In the genomic region with DNA sequence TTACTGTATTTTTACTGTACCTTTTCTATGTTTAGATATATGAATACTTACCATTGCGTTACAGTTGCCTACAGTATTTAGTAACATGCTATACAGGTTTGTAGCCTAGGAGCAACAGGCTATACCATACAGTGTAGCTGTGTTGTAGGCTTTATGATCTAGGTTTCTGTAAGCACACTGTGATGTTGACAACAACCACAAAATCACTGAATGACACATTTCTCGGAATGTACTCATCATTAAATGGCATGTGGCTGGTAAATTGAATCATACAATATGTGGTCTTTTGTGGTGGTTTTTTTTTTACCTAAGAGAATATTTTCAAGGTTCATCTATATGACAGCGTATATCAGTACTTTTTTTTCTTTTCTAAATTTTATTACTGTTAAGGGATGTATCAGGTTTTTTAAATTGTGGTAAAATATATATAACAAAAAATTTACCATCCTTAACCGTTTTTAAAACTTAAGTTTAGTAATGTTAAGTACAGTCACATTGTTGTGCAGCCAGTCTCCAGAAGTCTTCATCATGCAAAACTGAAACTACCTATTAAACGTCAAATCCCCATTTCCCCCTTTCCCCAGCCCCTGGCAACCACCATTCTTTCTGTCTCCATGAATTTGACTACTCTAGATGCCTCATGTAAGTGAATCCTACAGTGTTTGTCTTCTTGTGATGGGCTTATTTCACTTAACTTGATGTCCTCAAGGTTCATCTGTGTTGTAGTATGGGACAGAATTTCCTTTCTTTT, we compare ENCODE assay signal across 11 cellular contexts. TPM values are rescaled to one million over a fixed set of nuclear protein-coding genes. Genes with fewer than 3 reads are reported as not detected.
DNase-seq lines count a peak whose midpoint lies in the region; ATAC-seq and TF ChIP-seq lines count a peak whose summit lies in the region.
"Had no signal": no experiment of that assay in that cellular context is flagged by ENCODE, and none has a peak within 500 bp of the region (broad histone marks: within the 10 kb centered on the region; RNA-seq: fewer than 3 reads in every experiment).

No MANE protein-coding gene starts in this region.

- TF ChIP-seq CTCF in IMR-90 (conservative IDR thresholded peaks at IDR 0.05; ENCODE audit: low read depth, low read length): no peak
- no peak for TF ChIP-seq CTCF in BE2C (IDR thresholded peaks at IDR 0.05; ENCODE audit: low read depth, low read length)

- peaks cover 28 to 37% of the 10 kb centered on the region in 2 experiments for H3K79me1 ChIP-seq in IMR-90 (ENCODE audit: low read depth in 1 of 2, low read length in 2 of 2)

- no peak overlapping the region for H3K18ac ChIP-seq in IMR-90 (ENCODE audit: low read depth, low read length)

- dilution Hi-C loops in IMR-90 (cut with HindIII; ENCODE audit: low sequenced_read_pairs, unreplicated experiment): no loop called here

- no peak overlapping the region for H2AK5ac ChIP-seq in IMR-90 (ENCODE audit: low read depth, low read length)

- no peak overlapping the region for H3K9ac ChIP-seq in IMR-90 (ENCODE audit: low read depth, low read length)

- no peak overlapping the region for H3K4me3 Mint-ChIP-seq in central memory CD8-positive, alpha-beta T cell

- peaks cover 9% of the 10 kb centered on the region for H4K20me1 ChIP-seq in IMR-90 (ENCODE audit: insufficient read depth, low read length)

- peaks cover 3% of the 10 kb centered on the region; the same call in 1 of the 2 replicates for H3K9me1 ChIP-seq in IMR-90 (ENCODE audit: insufficient read depth, low read length)

- POLR2A ChIA-PET in IMR-90 (lab: Charles Lee; ENCODE audit: unreplicated experiment): no interaction called here

- DNase-seq in AG08396 (ENCODE audit: low spot score) (peak; percentile 8), IMR-90 (peak; percentile 61), NCI-H1694 (lab: John Stamatoyannopoulos, UW) (no peak), BE2C (no peak), pons (ENCODE audit: low spot score) (no peak), cerebellar nuclear complex (lab: John Stamatoyannopoulos, UW) (no peak)
- DNase-seq in central memory CD8-positive, alpha-beta T cell (ENCODE audit: low spot score in 2 of 2): no peak
- DNase-seq: activated CD4-positive, CD25-positive, alpha-beta regulatory T cell; DMS79 treated with DMSO at 0.1 percent for 48 hours; retina had no signal

- H3K23ac ChIP-seq in IMR-90 (ENCODE audit: low read depth, low read length): no peak overlapping the region

- H3K4ac ChIP-seq in IMR-90 (ENCODE audit: low read depth, low read length): no peak overlapping the region

- no TSS peak for BruUV-seq in IMR-90 (replicated peaks; lab: Mats Ljungman, UMichigan)

- WGBS in IMR-90 (ENCODE audit: extremely low coverage in 2 of 2, insufficient read length in 1 of 2), 2 experiments: no CpG with 5 or more reads among the region's 5 CpGs

- H2BK20ac ChIP-seq in IMR-90 (ENCODE audit: low read depth, low read length): no peak overlapping the region

- in situ Hi-C loops in IMR-90 (cut with MboI; ENCODE audit: low sequenced_read_pairs): no loop called here

- intact Hi-C loops in IMR-90 (cut with micrococcal nuclease): no loop called here

- CTCF ChIA-PET in IMR-90 (lab: Yijun Ruan, JAX): interaction anchor here (0.6 kb wide), 1 partner anchor 510 kb away, joined by 4 read pairs; no protein-coding TSS in a partner anchor

- no peak overlapping the region for H3K4me2 ChIP-seq in IMR-90 (ENCODE audit: low read depth, low read length)

- H3K56ac ChIP-seq in IMR-90 (ENCODE audit: extremely low read depth, insufficient read depth, low read length): no peak overlapping the region

- H3K36me3 ChIP-seq in IMR-90 (ENCODE audit: control insufficient read depth, insufficient read depth, low read length): peaks cover 29% of the 10 kb centered on the region
- peaks cover 26% of the 10 kb centered on the region for H3K36me3 ChIP-seq in BE2C

- H3K4me1 Mint-ChIP-seq in central memory CD8-positive, alpha-beta T cell: peaks cover 11% of the 10 kb centered on the region

- ATAC-seq in GM18870 (IDR thresholded peaks at IDR 0.05; ENCODE audit: unreplicated experiment): peak; percentile 75
- peak; percentile 27; the same call in 1 of the 2 replicates for ATAC-seq in IMR-90 (ENCODE audit: low read depth)
- ATAC-seq in central memory CD8-positive, alpha-beta T cell (replicated peaks; ENCODE audit: extremely low read depth, poor library complexity, severe bottlenecking): peak; percentile 49

- no peak overlapping the region for H4K5ac ChIP-seq in IMR-90 (ENCODE audit: low read depth, low read length)

- H4K91ac ChIP-seq in IMR-90 (ENCODE audit: insufficient read depth, low read depth, low read length): no peak overlapping the region

- H2AK9ac ChIP-seq in IMR-90 (replicated peaks; ENCODE audit: low read depth, low read length, poor library complexity): no peak overlapping the region

- no peak for TF ChIP-seq POLR2A in IMR-90 (IDR thresholded peaks at IDR 0.05; ENCODE audit: low read depth, low read length)

- no peak overlapping the region for H3K27ac Mint-ChIP-seq in central memory CD8-positive, alpha-beta T cell (ENCODE audit: low read depth)

- H2BK120ac ChIP-seq in IMR-90 (ENCODE audit: low read depth, low read length): no peak overlapping the region

- TF ChIP-seq RAD21 in IMR-90 (IDR thresholded peaks at IDR 0.05; ENCODE audit: low read length): no peak

- no peaks in the 10 kb centered on the region for H3K27me3 Mint-ChIP-seq in central memory CD8-positive, alpha-beta T cell

- H3K27ac ChIP-seq in IMR-90 (ENCODE audit: insufficient read depth, low read length): no peak overlapping the region

- H3K9me3 ChIP-seq in IMR-90 (ENCODE audit: control insufficient read depth, insufficient read depth, low read length): no peaks in the 10 kb centered on the region
- no peaks in the 10 kb centered on the region for H3K9me3 ChIP-seq in BE2C

- H3K14ac ChIP-seq in IMR-90 (replicated peaks; ENCODE audit: low read depth, low read length): no peak overlapping the region

- no peaks in the 10 kb centered on the region for H3K9me3 Mint-ChIP-seq in central memory CD8-positive, alpha-beta T cell

- H4K8ac ChIP-seq in IMR-90 (ENCODE audit: low read depth in 2 of 2, low read length in 2 of 2): no peak overlapping the region

- H3K27me3 ChIP-seq in IMR-90 (ENCODE audit: control insufficient read depth, insufficient read depth, low read length) (no peaks in the 10 kb centered on the region), BE2C (no peaks in the 10 kb centered on the region)

- H3K4me1 ChIP-seq in IMR-90 (ENCODE audit: control insufficient read depth, insufficient read depth, low read length) (peaks cover 4% of the 10 kb centered on the region), BE2C (no peaks in the 10 kb centered on the region)

- H2BK5ac ChIP-seq in IMR-90 (ENCODE audit: low read depth, low read length, poor library complexity, severe bottlenecking): no peak overlapping the region

- H3K36me3 Mint-ChIP-seq in central memory CD8-positive, alpha-beta T cell (ENCODE audit: insufficient read depth): peaks cover 25% of the 10 kb centered on the region

- no peak overlapping the region for H2AFZ ChIP-seq in IMR-90 (replicated peaks; ENCODE audit: low read length, poor library complexity)

- no peak overlapping the region for H2BK15ac ChIP-seq in IMR-90 (ENCODE audit: low read depth, low read length)

- no peak overlapping the region for H3K4me3 ChIP-seq in IMR-90 (ENCODE audit: insufficient read depth, low read depth, low read length)
- no peak overlapping the region for H3K4me3 ChIP-seq in BE2C (ENCODE audit: low read depth, low read length)

TF ChIP-seq in IMR-90, 13 proteins besides CTCF, POLR2A, EP300 and RAD21 (continues in another document):
- TF ChIP-seq MXI1 (IDR thresholded peaks at IDR 0.05; ENCODE audit: borderline replicate concordance, low read depth, low read length) (no peak), SMC3 (IDR thresholded peaks at IDR 0.05; ENCODE audit: low read depth, low read length) (no peak), RCOR1 (IDR thresholded peaks at IDR 0.05; ENCODE audit: insufficient replicate concordance, low read length) (no peak), NFE2L2 (IDR thresholded peaks at IDR 0.05; ENCODE audit: low read depth, low read length) (no peak), RFX5 (IDR thresholded peaks at IDR 0.05; ENCODE audit: low read depth, low read length) (no peak), FOS (IDR thresholded peaks at IDR 0.05; ENCODE audit: low read depth, low read length) (no peak), BHLHE40 (IDR thresholded peaks at IDR 0.05; ENCODE audit: low read depth, low read length) (no peak), CEBPB (IDR thresholded peaks at IDR 0.05; ENCODE audit: low read depth, low read length) (no peak), MAZ (IDR thresholded peaks at IDR 0.05; ENCODE audit: borderline replicate concordance, low read depth, low read length) (no peak)
- TF ChIP-seq, protein P1, sequence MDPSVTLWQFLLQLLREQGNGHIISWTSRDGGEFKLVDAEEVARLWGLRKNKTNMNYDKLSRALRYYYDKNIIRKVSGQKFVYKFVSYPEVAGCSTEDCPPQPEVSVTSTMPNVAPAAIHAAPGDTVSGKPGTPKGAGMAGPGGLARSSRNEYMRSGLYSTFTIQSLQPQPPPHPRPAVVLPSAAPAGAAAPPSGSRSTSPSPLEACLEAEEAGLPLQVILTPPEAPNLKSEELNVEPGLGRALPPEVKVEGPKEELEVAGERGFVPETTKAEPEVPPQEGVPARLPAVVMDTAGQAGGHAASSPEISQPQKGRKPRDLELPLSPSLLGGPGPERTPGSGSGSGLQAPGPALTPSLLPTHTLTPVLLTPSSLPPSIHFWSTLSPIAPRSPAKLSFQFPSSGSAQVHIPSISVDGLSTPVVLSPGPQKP (IDR thresholded peaks at IDR 0.05; ENCODE audit: borderline replicate concordance, low read depth, low read length): no peak
- TF ChIP-seq, protein P2, sequence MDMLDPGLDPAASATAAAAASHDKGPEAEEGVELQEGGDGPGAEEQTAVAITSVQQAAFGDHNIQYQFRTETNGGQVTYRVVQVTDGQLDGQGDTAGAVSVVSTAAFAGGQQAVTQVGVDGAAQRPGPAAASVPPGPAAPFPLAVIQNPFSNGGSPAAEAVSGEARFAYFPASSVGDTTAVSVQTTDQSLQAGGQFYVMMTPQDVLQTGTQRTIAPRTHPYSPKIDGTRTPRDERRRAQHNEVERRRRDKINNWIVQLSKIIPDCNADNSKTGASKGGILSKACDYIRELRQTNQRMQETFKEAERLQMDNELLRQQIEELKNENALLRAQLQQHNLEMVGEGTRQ (IDR thresholded peaks at IDR 0.05; ENCODE audit: low read depth, low read length): no peak

RNA-seq across cellular contexts. Expression of gene BTAF1, which starts 21.5 kb away (rescaled TPM):
- 42.3 and 48.0 TPM in 2 replicates for total RNA-seq in IMR-90 (2012; rRNA removed)
- 12.1 and 15.0 TPM in 2 replicates for polyA plus RNA-seq in IMR-90 (2012; rRNA removed)
- 1.0 and 1.3 TPM in 2 replicates for polyA plus RNA-seq in IMR-90 (2012; cell fraction: cytosol; rRNA removed)
- polyA plus RNA-seq in IMR-90 (2012; cell fraction: nucleus; rRNA removed; ENCODE audit: low replicate concordance): 12.3 and 110 TPM in 2 replicates
- 17.8 TPM for polyA plus RNA-seq in BE2C (2012; ENCODE audit: insufficient read depth, insufficient read length, low read depth)

RNA-seq across cellular contexts. Expression of gene FGFBP3, which starts 35.8 kb away (rescaled TPM):
- under 0.01 and 0.28 TPM in 2 replicates for total RNA-seq in IMR-90 (2012; rRNA removed)
- polyA plus RNA-seq in IMR-90 (2012; rRNA removed): 0.34 and 0.36 TPM in 2 replicates
- 0.25 and 0.43 TPM in 2 replicates for polyA plus RNA-seq in IMR-90 (2012; cell fraction: cytosol; rRNA removed)
- polyA plus RNA-seq in IMR-90 (2012; cell fraction: nucleus; rRNA removed; ENCODE audit: low replicate concordance): 0.30 TPM in 2 replicates
- 8.5 TPM for polyA plus RNA-seq in BE2C (2012; ENCODE audit: insufficient read depth, insufficient read length, low read depth)

Comparison
In these comparisons a context has a peak if more than half of its experiments do, and no peak if none do; other contexts are left out.
1. DNase-seq: peak in AG08396 (single experiment) and IMR-90 (single experiment); none in central memory CD8-positive, alpha-beta T cell (0 of 2), NCI-H1694 (single experiment), BE2C (single experiment), pons (single experiment) and cerebellar nuclear complex (0 of 2).
2. Peak in every context shown above with its lines, with median percentiles within 50 percentile points of each other: ATAC-seq.